In genomic region chr16:87209808-87210512, GRCh38 we compare ENCODE assay signal across 26 cellular contexts.
"Had no signal": no experiment of that assay in that cellular context is flagged by ENCODE, and none has a peak within 500 bp of the region (broad histone marks: within the 10 kb centered on the region; RNA-seq: fewer than 3 reads in every experiment).

No MANE protein-coding gene starts in this region.

- H3K36me3 ChIP-seq: ascending aorta, Peyer's patch had no signal

- H3K4me3 ChIP-seq: ascending aorta, Peyer's patch had no signal

- ATAC-seq: activated CD8-positive, alpha-beta T cell treated with anti-CD3 and anti-CD28 coated beads for 36 hours; PC-3; SK-N-SH treated with all-trans-retinoic acid at 6 μM for 48 hours; T-cell; T-helper 17 cell had no signal

- H3K27me3 ChIP-seq: ascending aorta, Peyer's patch had no signal

- H3K27ac ChIP-seq: ascending aorta, Peyer's patch, VCaP had no signal

- H3K9me3 ChIP-seq: ascending aorta, Peyer's patch had no signal

- H3K4me1 ChIP-seq: Peyer's patch had no signal

- DNase-seq: activated B cell treated with CpG ODN at 0.5 μM for 24 hours; activated CD4-positive, alpha-beta T cell treated with anti-CD3 and anti-CD28 coated beads for 1 hour; activated CD4-positive, alpha-beta T cell treated with anti-CD3 and anti-CD28 coated beads for 48 hours; activated CD4-positive, alpha-beta T cell treated with anti-CD3 and anti-CD28 coated beads, Interleukin-2, amount 50 U/mL, for 4 hours; activated CD8-positive, alpha-beta T cell treated with anti-CD3 and anti-CD28 coated beads for 36 hours; activated gamma-delta T cell; activated naive CD4-positive, alpha-beta T cell treated with Interleukin-2 at 50 U/mL for 16 hours; activated naive CD8-positive, alpha-beta T cell treated with anti-CD3 and anti-CD28 coated beads, Interleukin-2, amount 10 ng/mL, durations not matched to agents 7 days and 5 days; activated T-cell treated with anti-CD3 and anti-CD28 coated beads, Interleukin-2, amount 50 U/mL, for 24 hours; amygdala; Karpas-422; NCI-H1092; NCI-H1436 treated with DMSO at 0.1 percent for 48 hours; NCI-H1694 treated with DMSO at 0.1 percent for 48 hours; NCI-H2029; NCI-H345; NCI-H524 treated with DMSO at 0.1 percent for 48 hours; PC-3; Peyer's patch; RPMI8226; SHP77 treated with DMSO at 0.1 percent for 48 hours; T-cell; T-helper 17 cell had no signal
